Comparison of ENCODE assay signal across 25 cellular contexts in genomic region chr9:9913276-9913832, GRCh38.
DNase-seq lines count a peak whose midpoint lies in the region; ATAC-seq, FAIRE-seq and TF ChIP-seq lines count a peak whose summit lies in the region.
"Had no signal": no experiment of that assay in that cellular context is flagged by ENCODE, and none has a peak within 500 bp of the region (broad histone marks: within the 10 kb centered on the region; RNA-seq: fewer than 3 reads in every experiment).

No MANE protein-coding gene starts in this region.

- peaks cover 8% of the 10 kb centered on the region for H3K9me3 Mint-ChIP-seq in nephron

- no peaks in the 10 kb centered on the region for H3K9me1 ChIP-seq in endothelial cell of umbilical vein (replicated peaks; ENCODE audit: control insufficient read depth, extremely low read depth, insufficient read depth, low read length)

- H4K20me1 ChIP-seq in Loucy (ENCODE audit: insufficient read depth, low read length, poor library complexity, severe bottlenecking) = no peaks in the 10 kb centered on the region
- no peaks in the 10 kb centered on the region for H4K20me1 ChIP-seq in endothelial cell of umbilical vein (replicated peaks; ENCODE audit: control insufficient read depth, extremely low read depth, insufficient read depth, low read length)
- H4K20me1 ChIP-seq: BLaER1 had no signal

- H3K79me2 ChIP-seq in Loucy (ENCODE audit: insufficient read depth, low read length) = no peaks in the 10 kb centered on the region
- H3K79me2 ChIP-seq in endothelial cell of umbilical vein (ENCODE audit: control insufficient read depth, insufficient read depth, low read length) = no peaks in the 10 kb centered on the region

- H2AFZ ChIP-seq in Loucy (ENCODE audit: low read length) (peak overlapping the region; percentile 58; the same call in 1 of the 2 replicates), endothelial cell of umbilical vein (ENCODE audit: low read depth, low read length) (peak overlapping the region; percentile 70)

- POLR2A ChIA-PET in endothelial cell of umbilical vein (lab: Charles Lee) = no interaction called here

- DNase-seq in Caki2 (ENCODE audit: low read depth) = peak; percentile 40
- DNase-seq in endothelial cell of umbilical vein (ENCODE audit: low read depth, low spot score) = no peak
- DNase-seq in NCI-H748 (lab: John Stamatoyannopoulos, UW; ENCODE audit: unreplicated experiment) = no peak
- DNase-seq in left colon = no peak
- DNase-seq in GM13976 (ENCODE audit: low spot score) = no peak
- no peak for DNase-seq in H4 (ENCODE audit: low spot score)
- DNase-seq: activated CD4-positive, alpha-beta T cell treated with anti-CD3 and anti-CD28 coated beads for 48 hours; activated gamma-delta T cell; activated T-cell treated with anti-CD3 and anti-CD28 coated beads, Interleukin-2, amount 50 U/mL, for 1 hour; body of pancreas; heart left ventricle; naive B cell; NCI-H187; NCI-H2171 treated with DMSO at 0.1 percent for 48 hours; NCI-H510A treated with DMSO at 0.1 percent for 48 hours; occipital lobe; Peyer's patch; SHP77 treated with DMSO at 0.1 percent for 48 hours; upper lobe of left lung had no signal

- no peaks in the 10 kb centered on the region for H3F3A ChIP-seq in Loucy (ENCODE audit: low read depth)

- H3K4me3 ChIP-seq in Loucy (ENCODE audit: low read length, poor library complexity, severe bottlenecking) = no peak overlapping the region
- no peak overlapping the region for H3K4me3 ChIP-seq in endothelial cell of umbilical vein (replicated peaks in 1 of 3; ENCODE audit: insufficient read depth in 1 of 3, low read depth in 1 of 3, low read length in 3 of 3)
- H3K4me3 ChIP-seq: BLaER1, body of pancreas, heart left ventricle, Peyer's patch, upper lobe of left lung had no signal

- BruUV-seq in endothelial cell of umbilical vein (replicated peaks; lab: Mats Ljungman, UMichigan) = no TSS peak

- in situ Hi-C loops in Caki2 (cut with HindIII; ENCODE audit: low pct_unique_long_range_greater_than_20kb, low sequenced_read_pairs) (no loop called here), GM13976 (cut with MboI; ENCODE audit: low sequenced_read_pairs, unreplicated experiment) (loop anchor here (25.0 kb wide), 1 partner anchor 301 kb away; no protein-coding TSS in a partner anchor)

- H3K27me3 ChIP-seq in Loucy (ENCODE audit: insufficient read depth, low read length, poor library complexity, severe bottlenecking) (no peaks in the 10 kb centered on the region), endothelial cell of umbilical vein (ENCODE audit: control insufficient read depth in 2 of 2, insufficient read depth in 2 of 2, low read length in 2 of 2) (no peaks in the 10 kb centered on the region)
- H3K27me3 ChIP-seq: BLaER1, body of pancreas, heart left ventricle, Peyer's patch, upper lobe of left lung had no signal

- CTCF ChIA-PET in endothelial cell of umbilical vein (lab: Charles Lee) = interaction anchor here (1.2 to 3.5 kb wide), 5 partner anchors 10 to 1017 kb away, joined by 4 to 23 read pairs (median 8); no protein-coding TSS in a partner anchor

- no peak for ATAC-seq in left colon
- ATAC-seq: body of pancreas, heart left ventricle, left lobe of liver had no signal

- H3K4me1 Mint-ChIP-seq in nephron = no peaks in the 10 kb centered on the region
- H3K4me1 Mint-ChIP-seq: naive B cell had no signal

- H3K4me3 Mint-ChIP-seq in nephron = no peak overlapping the region
- H3K4me3 Mint-ChIP-seq: naive B cell had no signal

- no peaks in the 10 kb centered on the region for H3K9me3 ChIP-seq in Loucy (ENCODE audit: insufficient read depth, low read depth, low read length)
- no peaks in the 10 kb centered on the region for H3K9me3 ChIP-seq in endothelial cell of umbilical vein (replicated peaks; ENCODE audit: control insufficient read depth, insufficient read depth, low read length)
- H3K9me3 ChIP-seq: body of pancreas, Peyer's patch, upper lobe of left lung had no signal

- H3K36me3 Mint-ChIP-seq in nephron (ENCODE audit: low read depth) = no peaks in the 10 kb centered on the region

- H3K27me3 Mint-ChIP-seq in nephron (ENCODE audit: low read depth) = no peaks in the 10 kb centered on the region

- no peaks in the 10 kb centered on the region for H3K9me2 ChIP-seq in Loucy (replicated peaks; ENCODE audit: low read depth, low read length)

- H3K4me2 ChIP-seq in Loucy (ENCODE audit: low read depth, low read length, poor library complexity, severe bottlenecking) (no peak overlapping the region), endothelial cell of umbilical vein (ENCODE audit: insufficient read depth, low read length) (no peak overlapping the region)
- H3K4me2 ChIP-seq: BLaER1 had no signal

- dilution Hi-C loops in endothelial cell of umbilical vein (cut with MboI; ENCODE audit: extremely low pct_ligation_motif_present, low sequenced_read_pairs) = no loop called here

- no peak for FAIRE-seq in endothelial cell of umbilical vein (lab: Jason Lieb, UNC)
- FAIRE-seq: GM18507 had no signal

- TF ChIP-seq POLR2A in endothelial cell of umbilical vein (IDR thresholded peaks at IDR 0.05; ENCODE audit: low read depth, low read length) = no peak

- H3K36me3 ChIP-seq in Loucy (ENCODE audit: insufficient read depth, low read length) (no peaks in the 10 kb centered on the region), endothelial cell of umbilical vein (ENCODE audit: control insufficient read depth in 2 of 2, extremely low read depth in 1 of 2, insufficient read depth in 2 of 2, low read length in 2 of 2) (no peaks in the 10 kb centered on the region)
- H3K36me3 ChIP-seq: BLaER1, heart left ventricle, Peyer's patch, upper lobe of left lung had no signal

- H3K27ac Mint-ChIP-seq in nephron = peak overlapping the region in 2 of 3 experiments; percentile 73
- H3K27ac Mint-ChIP-seq: naive B cell had no signal

- H3K4me1 ChIP-seq in Loucy (ENCODE audit: insufficient read depth, low read length, poor library complexity, severe bottlenecking) = no peaks in the 10 kb centered on the region
- no peaks in the 10 kb centered on the region for H3K4me1 ChIP-seq in endothelial cell of umbilical vein (ENCODE audit: control insufficient read depth, extremely low read depth, insufficient read depth, low read length)
- H3K4me1 ChIP-seq: BLaER1, body of pancreas, heart left ventricle, Peyer's patch, upper lobe of left lung had no signal

- H3K9ac ChIP-seq in Loucy (ENCODE audit: low read depth, low read length, poor library complexity, severe bottlenecking) = no peak overlapping the region
- H3K9ac ChIP-seq in endothelial cell of umbilical vein (replicated peaks; ENCODE audit: extremely low read depth, insufficient read depth, low read length) = no peak overlapping the region
- H3K9ac ChIP-seq: BLaER1 had no signal

- intact Hi-C loops in endothelial cell of umbilical vein (cut with micrococcal nuclease) = loop anchor here (10.0 kb wide), 1 partner anchor 309 kb away; no protein-coding TSS in a partner anchor
- intact Hi-C loops in left colon (cut with DNase I, micrococcal nuclease) = no loop called here

- H3K27ac ChIP-seq in endothelial cell of umbilical vein (ENCODE audit: insufficient read depth, low read depth, low read length) = no peak overlapping the region
- H3K27ac ChIP-seq: BLaER1, body of pancreas, heart left ventricle, Peyer's patch, upper lobe of left lung, VCaP had no signal

- no peak for TF ChIP-seq CTCF in Loucy (conservative IDR thresholded peaks at IDR 0.05; ENCODE audit: low read length)
- TF ChIP-seq CTCF in endothelial cell of umbilical vein (IDR thresholded peaks at IDR 0.05; ENCODE audit: extremely low read depth in 1 of 2, insufficient read depth in 1 of 2, low read depth in 1 of 2, low read length in 2 of 2) = no peak
- no peak for TF ChIP-seq CTCF in nephron (IDR thresholded peaks at IDR 0.05; ENCODE audit: unreplicated experiment in 3 of 3)
- TF ChIP-seq CTCF in GM13976 (IDR thresholded peaks at IDR 0.05; ENCODE audit: borderline replicate concordance, control extremely low read depth, extremely low read depth, insufficient read depth, missing control alignments) = no peak

TF ChIP-seq in endothelial cell of umbilical vein, 7 proteins besides CTCF, POLR2A, EP300 and RAD21:
- TF ChIP-seq MYC (IDR thresholded peaks at IDR 0.05; ENCODE audit: low read depth, low read length) = no peak
- no peak for TF ChIP-seq MAX (IDR thresholded peaks at IDR 0.05; ENCODE audit: insufficient read depth, insufficient read length)
- TF ChIP-seq GATA2 (IDR thresholded peaks at IDR 0.05; ENCODE audit: insufficient read depth, insufficient read length, low read depth, low read length) = no peak
- TF ChIP-seq JUN (IDR thresholded peaks at IDR 0.05; ENCODE audit: borderline replicate concordance, insufficient read depth, insufficient read length, low read depth) = no peak
- TF ChIP-seq FOS (IDR thresholded peaks at IDR 0.05; ENCODE audit: borderline replicate concordance, insufficient read depth, low read length) = no peak
- no peak for TF ChIP-seq POLR2AphosphoS5 (IDR thresholded peaks at IDR 0.05; ENCODE audit: insufficient read depth, low read depth, low read length)
- no peak for TF ChIP-seq EZH2 (IDR thresholded peaks at IDR 0.05; ENCODE audit: borderline replicate concordance, low read depth, low read length, severe bottlenecking)
TF ChIP-seq in endothelial cell of umbilical vein: peak in this region for 0.
